ENCODE assay signal across 14 cellular contexts in the genomic region with DNA sequence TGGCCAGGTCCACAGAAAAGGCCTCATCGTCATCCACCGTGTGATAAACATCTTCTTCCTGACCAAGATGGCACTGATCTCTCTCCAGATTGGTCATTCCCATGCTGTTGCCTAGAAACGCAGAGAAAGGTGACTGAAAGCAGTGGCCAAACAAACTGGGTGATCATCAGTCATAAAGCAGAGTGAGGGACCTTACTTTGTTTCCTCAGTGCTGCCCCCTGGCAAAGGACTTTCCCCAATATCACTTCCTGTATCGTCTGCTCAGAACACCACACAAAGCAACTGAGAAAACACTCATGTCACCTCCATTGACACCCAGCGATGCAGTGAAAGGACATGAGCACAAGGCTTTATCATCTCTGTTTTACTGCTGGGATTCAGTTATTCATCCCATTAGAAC. TPM values are rescaled to one million over a fixed set of nuclear protein-coding genes. Genes with fewer than 3 reads are reported as not detected.
A peak's percentile ranks its signal among the peaks of the same experiment; 100 is the strongest.
DNase-seq lines count a peak whose midpoint lies in the region; ATAC-seq, FAIRE-seq and TF ChIP-seq lines count a peak whose summit lies in the region.
"Had no signal": no experiment of that assay in that cellular context is flagged by ENCODE, and none has a peak within 500 bp of the region (broad histone marks: within the 10 kb centered on the region; RNA-seq: fewer than 3 reads in every experiment).

No MANE protein-coding gene starts in this region.

- SMC1A ChIA-PET in GM12878 (lab: Charles Lee; ENCODE audit: uncharacterized antibody, unreplicated experiment) = no interaction called here

- H3K27ac ChIP-seq in GM12878 (ENCODE audit: control insufficient read depth, insufficient read depth) = no peak overlapping the region
- H3K27ac ChIP-seq: HL-60, neutrophil had no signal

- peaks cover 15% of the 10 kb centered on the region for H3K27me3 Mint-ChIP-seq in osteocyte (ENCODE audit: unreplicated experiment)
- H3K27me3 Mint-ChIP-seq in activated naive CD8-positive, alpha-beta T cell treated with anti-CD3 and anti-CD28 coated beads, Interleukin-2, amount 50 U/mL, for 24 hours = no peaks in the 10 kb centered on the region

- CTCF ChIA-PET in GM12878 (lab: Yijun Ruan, JAX) = interaction anchor here (0.8 kb wide), 1 partner anchor 13 kb away, joined by 4 read pairs; no protein-coding TSS in a partner anchor

- TF ChIP-seq CTCF in GM12878 (IDR thresholded peaks at IDR 0.05 in 2 of 3, conservative IDR thresholded peaks at IDR 0.05 in 1 of 3; ENCODE audit: control insufficient read depth in 2 of 3, extremely low read depth in 1 of 3, insufficient read depth in 1 of 3, low read depth in 3 of 3, low read length in 3 of 3) (peak in 2 of 3 experiments; percentile 9 to 27; a peak in 1 of 6 replicates), osteocyte (IDR thresholded peaks at IDR 0.05) (peak; percentile 6)

- no peak overlapping the region for H3K4me3 Mint-ChIP-seq in osteocyte (ENCODE audit: unreplicated experiment)
- no peak overlapping the region for H3K4me3 Mint-ChIP-seq in activated naive CD8-positive, alpha-beta T cell treated with anti-CD3 and anti-CD28 coated beads, Interleukin-2, amount 50 U/mL, for 24 hours
- H3K4me3 Mint-ChIP-seq: activated naive CD8-positive, alpha-beta T cell treated with anti-CD3 and anti-CD28 coated beads, Interleukin-2, amount 10 ng/mL, durations not matched to agents 7 days and 5 days had no signal

- H3K9me3 Mint-ChIP-seq in osteocyte (ENCODE audit: unreplicated experiment) = no peaks in the 10 kb centered on the region
- no peaks in the 10 kb centered on the region for H3K9me3 Mint-ChIP-seq in activated naive CD8-positive, alpha-beta T cell treated with anti-CD3 and anti-CD28 coated beads, Interleukin-2, amount 50 U/mL, for 24 hours
- H3K9me3 Mint-ChIP-seq: activated naive CD8-positive, alpha-beta T cell treated with anti-CD3 and anti-CD28 coated beads, Interleukin-2, amount 10 ng/mL, durations not matched to agents 7 days and 5 days had no signal

- no peaks in the 10 kb centered on the region for H4K20me1 ChIP-seq in GM12878 (ENCODE audit: control insufficient read depth, insufficient read depth)

- no peak for TF ChIP-seq POLR2A in GM12878 (IDR thresholded peaks at IDR 0.05; ENCODE audit: low read depth, low read length)

- no TSS peak for BruUV-seq in GM12878 (replicated peaks; lab: Mats Ljungman, UMichigan)

- POLR2A ChIA-PET in GM12878 (lab: Charles Lee) = no interaction called here

- no peaks in the 10 kb centered on the region for H3K36me3 Mint-ChIP-seq in osteocyte (ENCODE audit: unreplicated experiment)
- H3K36me3 Mint-ChIP-seq in activated naive CD8-positive, alpha-beta T cell treated with anti-CD3 and anti-CD28 coated beads, Interleukin-2, amount 50 U/mL, for 24 hours (ENCODE audit: low read depth) = peaks cover 3% of the 10 kb centered on the region
- H3K36me3 Mint-ChIP-seq: activated naive CD8-positive, alpha-beta T cell treated with anti-CD3 and anti-CD28 coated beads, Interleukin-2, amount 10 ng/mL, durations not matched to agents 7 days and 5 days had no signal

- TF ChIP-seq EP300 in GM12878 (IDR thresholded peaks at IDR 0.05; ENCODE audit: borderline replicate concordance in 1 of 2, control insufficient read depth in 1 of 2, low read depth in 2 of 2, low read length in 2 of 2) = no peak

- H3K79me2 ChIP-seq in GM12878 (ENCODE audit: control insufficient read depth, insufficient read depth, low read length) = no peaks in the 10 kb centered on the region

- H3K27me3 ChIP-seq in GM12878 (replicated peaks in 1 of 2; ENCODE audit: control insufficient read depth in 2 of 2, insufficient read depth in 2 of 2, low read length in 1 of 2) (no peaks in the 10 kb centered on the region), HAP-1 (ENCODE audit: low read depth) (no peaks in the 10 kb centered on the region)
- H3K27me3 ChIP-seq: neutrophil had no signal

- WGBS in GM12878 (ENCODE audit: insufficient coverage, insufficient replicate concordance, low lambda C conversion rate, missing lambda C conversion rate) = 68% methylated on average over 5 of the region's 5 CpGs

- FAIRE-seq in GM12878 (lab: Jason Lieb, UNC) = no peak

- no peak overlapping the region for H3K4me2 ChIP-seq in GM12878 (ENCODE audit: control insufficient read depth, insufficient read depth)

- RAD21 ChIA-PET in GM12878 (lab: Charles Lee; ENCODE audit: unreplicated experiment) = no interaction called here

- no peak overlapping the region for H2AFZ ChIP-seq in GM12878 (ENCODE audit: control insufficient read depth, low read depth, low read length)

- peak; percentile 63 for ATAC-seq in GM12878
- no peak for ATAC-seq in activated naive CD8-positive, alpha-beta T cell treated with anti-CD3 and anti-CD28 coated beads, Interleukin-2, amount 50 U/mL, for 24 hours

- H3K36me3 ChIP-seq in GM12878 (ENCODE audit: control insufficient read depth in 2 of 2, insufficient read depth in 2 of 2, low read length in 1 of 2) (peaks cover 20 to 35% of the 10 kb centered on the region in 2 experiments), HAP-1 (replicated peaks) (no peaks in the 10 kb centered on the region)

- intact Hi-C loops in GM12878 (cut with micrococcal nuclease; ENCODE audit: unreplicated experiment) = no loop called here

- no peak overlapping the region for H3K27ac Mint-ChIP-seq in osteocyte (ENCODE audit: unreplicated experiment)
- H3K27ac Mint-ChIP-seq in activated naive CD8-positive, alpha-beta T cell treated with anti-CD3 and anti-CD28 coated beads, Interleukin-2, amount 50 U/mL, for 24 hours = no peak overlapping the region
- H3K27ac Mint-ChIP-seq: activated naive CD8-positive, alpha-beta T cell treated with anti-CD3 and anti-CD28 coated beads, Interleukin-2, amount 10 ng/mL, durations not matched to agents 7 days and 5 days had no signal

- H3K4me3 ChIP-seq in GM12878 = no peak overlapping the region
- H3K4me3 ChIP-seq in HAP-1 = no peak overlapping the region

- DNase-seq in NCI-H82 (lab: John Stamatoyannopoulos, UW) (peak; percentile 13), NCI-H82 treated with DMSO at 0.1 percent for 48 hours (lab: John Stamatoyannopoulos, UW; ENCODE audit: unreplicated experiment) (no peak), MV-4-11 (lab: John Stamatoyannopoulos, UW) (peak; percentile 22), GM12878 (ENCODE audit: low read depth, low spot score) (no peak), osteocyte (ENCODE audit: extremely low spot score, unreplicated experiment) (no peak), NCI-H1048 (lab: John Stamatoyannopoulos, UW) (no peak), HAP-1 (ENCODE audit: low spot score in 2 of 2) (no peak)
- DNase-seq in activated naive CD8-positive, alpha-beta T cell treated with anti-CD3 and anti-CD28 coated beads, Interleukin-2, amount 50 U/mL, for 24 hours = no peak
- DNase-seq: activated naive CD8-positive, alpha-beta T cell treated with anti-CD3 and anti-CD28 coated beads, Interleukin-2, amount 10 ng/mL, durations not matched to agents 7 days and 5 days; glutamatergic neuron; NCI-H1417 treated with DMSO at 0.1 percent for 48 hours; stimulated activated CD4-positive, alpha-beta T cell treated with anti-CD3 and anti-CD28 coated beads, Interleukin-12 subunit alpha, Interleukin-12 subunit beta, amount 100 ng/mL, for 4 hours had no signal

- no peaks in the 10 kb centered on the region for H3K4me1 ChIP-seq in GM12878 (ENCODE audit: control insufficient read depth, insufficient read depth, low read length)
- no peaks in the 10 kb centered on the region for H3K4me1 ChIP-seq in HAP-1

- no peaks in the 10 kb centered on the region for H3K4me1 Mint-ChIP-seq in osteocyte (ENCODE audit: unreplicated experiment)
- H3K4me1 Mint-ChIP-seq in activated naive CD8-positive, alpha-beta T cell treated with anti-CD3 and anti-CD28 coated beads, Interleukin-2, amount 50 U/mL, for 24 hours = no peaks in the 10 kb centered on the region

- no peaks in the 10 kb centered on the region for H3K9me3 ChIP-seq in GM12878 (replicated peaks; ENCODE audit: control insufficient read depth, insufficient read depth, low read length)
- H3K9me3 ChIP-seq in HAP-1 = no peaks in the 10 kb centered on the region
- H3K9me3 ChIP-seq: neutrophil had no signal

- TF ChIP-seq RAD21 in GM12878 (IDR thresholded peaks at IDR 0.05; ENCODE audit: insufficient read depth, low read depth, low read length) = no peak

- in situ Hi-C loops in GM12878 (cut with MboI) (no loop called here), HAP-1 (cut with MboI; ENCODE audit: low sequenced_read_pairs) (loop anchor here (25.0 kb wide), 1 partner anchor 586 kb away; no protein-coding TSS in a partner anchor)

- no peak overlapping the region for H3K9ac ChIP-seq in GM12878 (ENCODE audit: control insufficient read depth, insufficient read depth, low read length)

TF ChIP-seq in GM12878, 131 proteins besides CTCF, POLR2A, EP300 and RAD21:
- no peak for TF ChIP-seq SIX5 (IDR thresholded peaks at IDR 0.05; ENCODE audit: low read depth, low read length, severe bottlenecking)
- TF ChIP-seq, protein P1, sequence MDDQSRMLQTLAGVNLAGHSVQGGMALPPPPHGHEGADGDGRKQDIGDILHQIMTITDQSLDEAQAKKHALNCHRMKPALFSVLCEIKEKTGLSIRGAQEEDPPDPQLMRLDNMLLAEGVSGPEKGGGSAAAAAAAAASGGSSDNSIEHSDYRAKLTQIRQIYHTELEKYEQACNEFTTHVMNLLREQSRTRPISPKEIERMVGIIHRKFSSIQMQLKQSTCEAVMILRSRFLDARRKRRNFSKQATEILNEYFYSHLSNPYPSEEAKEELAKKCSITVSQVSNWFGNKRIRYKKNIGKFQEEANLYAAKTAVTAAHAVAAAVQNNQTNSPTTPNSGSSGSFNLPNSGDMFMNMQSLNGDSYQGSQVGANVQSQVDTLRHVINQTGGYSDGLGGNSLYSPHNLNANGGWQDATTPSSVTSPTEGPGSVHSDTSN (IDR thresholded peaks at IDR 0.05; ENCODE audit: insufficient replicate concordance, low read depth, low read length) = no peak
- no peak for TF ChIP-seq RCOR1 (conservative IDR thresholded peaks at IDR 0.05; ENCODE audit: low read depth, low read length)

RNA-seq across cellular contexts. Expression of gene TM9SF3, which starts 40.0 kb away (rescaled TPM):
- total RNA-seq in GM12878 (2013; cell fraction: nucleolus; rRNA removed) = 109 TPM in 2 replicates
- total RNA-seq in GM12878 (2014; rRNA removed) (34.7 and 42.5 TPM in 2 replicates), GM12878 (2014; rRNA removed; fragmentation: Illumina TruSeq; extraction: Trizol) (43.5 and 45.9 TPM in 2 replicates), GM12878 (2021) (65.9 and 71.5 TPM in 2 replicates), osteocyte (150 and 151 TPM in 2 replicates)
- polyA plus RNA-seq in GM12878 (2011; ENCODE audit: low read depth) = 17.5 TPM
- polyA plus RNA-seq in GM12878 (2011; rRNA removed) (46.3 and 87.7 TPM in 2 replicates), GM12878 (2014; fragmentation: Illumina TruSeq; extraction: Trizol) (46.8 and 69.3 TPM in 2 replicates), GM12878 (2014; fragmentation: Nextera tagmentation; extraction: Ambion mirVana) (10 to 100 TPM; 17.1 to 20.4 TPM), GM12878 (2014; rRNA removed) (23.5 and 26.5 TPM in 2 replicates), GM12878 (2016; fragmentation: Nextera tagmentation; extraction: Ambion mirVana) (10 to 100 TPM; 73.1 to 85.4 TPM)
- 20.9 and 40.4 TPM in 2 replicates for polyA plus RNA-seq in GM12878 (2011; cell fraction: cytosol; rRNA removed)
- 20.9 and 21.5 TPM in 2 replicates for polyA plus RNA-seq in GM12878 (2011; cell fraction: nucleus; rRNA removed)
- 35.8 and 41.6 TPM in 2 replicates for polyA plus RNA-seq in GM12878 (2012)
- 77.9 and 91.5 TPM in 2 replicates for polyA minus RNA-seq in GM12878 (2011; rRNA and poly(A)+ RNA removed)
- polyA minus RNA-seq in GM12878 (2011; cell fraction: cytosol; rRNA and poly(A)+ RNA removed) = 26.9 and 28.9 TPM in 2 replicates
- 35.7 and 51.8 TPM in 2 replicates for polyA minus RNA-seq in GM12878 (2011; cell fraction: nucleus; rRNA and poly(A)+ RNA removed)

Comparison
In these comparisons a context has a peak if more than half of its experiments do, and no peak if none do; other contexts are left out.
1. DNase-seq: peak in NCI-H82 (single experiment) and MV-4-11 (single experiment); none in NCI-H82 treated with DMSO at 0.1 percent for 48 hours (single experiment), GM12878 (single experiment), osteocyte (single experiment), activated naive CD8-positive, alpha-beta T cell treated with anti-CD3 and anti-CD28 coated beads, Interleukin-2, amount 50 U/mL, for 24 hours (single experiment), NCI-H1048 (single experiment) and HAP-1 (0 of 2).